8 cellular contexts compared by ENCODE assay signal in the genomic region with DNA sequence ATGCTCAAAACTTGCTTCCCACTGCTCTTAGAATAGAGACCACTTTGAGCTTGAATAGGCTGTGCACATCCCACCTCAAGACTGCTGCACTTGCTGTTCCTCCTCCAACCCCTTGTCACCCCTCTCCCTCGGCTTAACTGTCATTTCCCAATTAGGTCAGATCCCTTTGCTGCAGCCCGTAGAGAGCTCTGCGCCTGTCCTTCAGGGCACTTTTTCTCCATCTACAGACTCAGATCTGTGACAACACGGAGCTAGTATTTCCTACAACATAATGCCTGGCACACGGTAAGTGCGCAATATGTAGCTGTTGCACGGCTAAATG. TPM values are rescaled to one million over a fixed set of nuclear protein-coding genes. Genes with fewer than 3 reads are reported as not detected.
DNase-seq lines count a peak whose midpoint lies in the region; ATAC-seq, FAIRE-seq and TF ChIP-seq lines count a peak whose summit lies in the region.

No MANE protein-coding gene starts in this region.

- H3K27ac ChIP-seq in VCaP (peak overlapping the region; percentile 62; the same call in 1 of the 2 replicates), left ventricle myocardium inferior (replicated peaks) (peak overlapping the region; percentile 89), smooth muscle cell (ENCODE audit: low read depth) (peak overlapping the region; percentile 31)

- H3K79me2 ChIP-seq in smooth muscle cell (ENCODE audit: low read depth), result peaks cover 32% of the 10 kb centered on the region

- H3K27me3 ChIP-seq in left ventricle myocardium inferior (ENCODE audit: low read depth), result no peaks in the 10 kb centered on the region
- H3K27me3 ChIP-seq in smooth muscle cell (ENCODE audit: low read depth), result no peaks in the 10 kb centered on the region

- H3K4me2 ChIP-seq in smooth muscle cell, result peak overlapping the region; percentile 86

- peak overlapping the region; percentile 99 for H2AFZ ChIP-seq in smooth muscle cell (ENCODE audit: low read depth)

- H3K9ac ChIP-seq in smooth muscle cell (ENCODE audit: low read depth), result no peak overlapping the region

- DNase-seq in NCI-H2107 treated with DMSO at 0.1 percent for 48 hours (lab: John Stamatoyannopoulos, UW; ENCODE audit: unreplicated experiment) (peak; percentile 70), NCI-H2107 (lab: John Stamatoyannopoulos, UW) (no peak), left ventricle myocardium inferior (no peak), smooth muscle cell (lab: John Stamatoyannopoulos, UW; ENCODE audit: unreplicated experiment) (no peak), RCC 7860 (ENCODE audit: low spot score) (no peak)

- 3% methylated on average over 7 of the region's 7 CpGs for WGBS in smooth muscle cell (ENCODE audit: low lambda C conversion rate)

- H3K9me3 ChIP-seq in left ventricle myocardium inferior (replicated peaks) (no peaks in the 10 kb centered on the region), smooth muscle cell (replicated peaks; ENCODE audit: low read depth) (no peaks in the 10 kb centered on the region)

- peak; percentile 24 for ATAC-seq in HG02885 (IDR thresholded peaks at IDR 0.05; ENCODE audit: poor library complexity, unreplicated experiment)
- no peak for ATAC-seq in GM19324 (IDR thresholded peaks at IDR 0.05; ENCODE audit: low FRiP score, unreplicated experiment)

- H3F3A ChIP-seq in smooth muscle cell (ENCODE audit: low read depth), result no peaks in the 10 kb centered on the region

- H4K20me1 ChIP-seq in smooth muscle cell (ENCODE audit: low read depth), result peaks cover 28% of the 10 kb centered on the region

- intact Hi-C loops in left ventricle myocardium inferior (cut with micrococcal nuclease), result no loop called here

- no peak for FAIRE-seq in RCC 7860 (lab: Jason Lieb, UNC)

- TF ChIP-seq CTCF in VCaP (conservative IDR thresholded peaks at IDR 0.05) (no peak), left ventricle myocardium inferior (IDR thresholded peaks at IDR 0.05; ENCODE audit: borderline replicate concordance) (no peak), smooth muscle cell (IDR thresholded peaks at IDR 0.05; ENCODE audit: borderline replicate concordance, insufficient read depth, poor library complexity, severe bottlenecking) (no peak)

- peaks cover 31% of the 10 kb centered on the region for H3K4me1 ChIP-seq in left ventricle myocardium inferior
- H3K4me1 ChIP-seq in smooth muscle cell (ENCODE audit: low read depth), result no peaks in the 10 kb centered on the region

- H3K4me3 ChIP-seq in left ventricle myocardium inferior, result peak overlapping the region; percentile 81
- H3K4me3 ChIP-seq in smooth muscle cell, result peak overlapping the region; percentile 79

- no peaks in the 10 kb centered on the region for H3K36me3 ChIP-seq in left ventricle myocardium inferior
- no peaks in the 10 kb centered on the region for H3K36me3 ChIP-seq in smooth muscle cell (ENCODE audit: low read depth)

RNA-seq across cellular contexts. Expression of a gene that starts 0.5 kb away (rescaled TPM):
- total RNA-seq in left ventricle myocardium inferior (23.1 TPM), smooth muscle cell (12.1 and 13.5 TPM in 2 replicates)
- polyA plus RNA-seq in smooth muscle cell, result 26.8 and 28.9 TPM in 2 replicates

RNA-seq across cellular contexts. Expression of a gene that starts 31.3 kb away (rescaled TPM):
- 3.9 TPM for total RNA-seq in left ventricle myocardium inferior
- total RNA-seq in smooth muscle cell, result 2.8 and 3.9 TPM in 2 replicates
- polyA plus RNA-seq in smooth muscle cell, result 1.3 and 3.2 TPM in 2 replicates

Comparison
In these comparisons a context has a peak if more than half of its experiments do, and no peak if none do; other contexts are left out.
1. H3K27ac ChIP-seq: peak in every context shown above with its lines; median percentile 89 in left ventricle myocardium inferior; 62 in VCaP; 31 in smooth muscle cell.